In the genomic region with DNA sequence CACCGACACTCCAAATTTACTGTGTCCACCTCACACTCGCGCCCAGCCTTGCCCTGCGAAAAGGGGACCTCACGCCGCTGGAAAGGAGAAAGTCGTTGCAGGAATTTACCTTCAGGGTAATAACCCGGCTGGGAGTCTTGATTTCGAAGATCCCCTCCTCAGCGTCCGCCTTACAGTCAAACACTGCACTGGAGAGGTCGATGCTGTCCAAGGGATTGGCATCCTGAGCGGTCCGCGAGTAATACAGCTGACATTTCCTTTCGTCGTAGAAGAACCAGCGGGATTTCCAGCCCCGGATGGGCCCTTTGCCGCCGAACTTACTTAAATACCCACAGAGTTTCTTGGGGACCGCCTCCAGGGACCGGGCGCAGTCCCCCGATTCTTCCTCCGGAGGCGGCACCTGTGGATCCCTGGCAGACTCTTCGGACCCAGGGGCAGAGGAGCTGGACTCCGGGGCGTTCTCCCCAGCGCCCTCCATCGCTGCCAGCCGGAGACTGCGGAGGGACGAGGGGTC, we compare ENCODE assay signal across 8 cellular contexts. TPM values are rescaled to one million over a fixed set of nuclear protein-coding genes. Genes with fewer than 3 reads are reported as not detected.
DNase-seq lines count a peak whose midpoint lies in the region; ATAC-seq and TF ChIP-seq lines count a peak whose summit lies in the region.

No MANE protein-coding gene starts in this region.

- intact Hi-C loops in right lobe of liver (cut with DNase I): loop anchor here in 1 of 2 donors (10.0 kb wide), 1 partner anchor 180 kb away; no protein-coding TSS in a partner anchor

- peak overlapping the region; percentile 97 for H3K27ac Mint-ChIP-seq in central memory CD8-positive, alpha-beta T cell (ENCODE audit: low read depth)

- H3K4me3 ChIP-seq in right lobe of liver (peak overlapping the region; percentile 70 to 96 (median 94)), thoracic aorta (peak overlapping the region; percentile 86)

- TF ChIP-seq CTCF in right lobe of liver (IDR thresholded peaks at IDR 0.05) (no peak), thoracic aorta (IDR thresholded peaks at IDR 0.05) (no peak)

- peaks cover 36% of the 10 kb centered on the region for H3K4me1 Mint-ChIP-seq in central memory CD8-positive, alpha-beta T cell

- H3K9me3 ChIP-seq in right lobe of liver (no peaks in the 10 kb centered on the region), thoracic aorta (no peaks in the 10 kb centered on the region)

- H3K27me3 Mint-ChIP-seq in central memory CD8-positive, alpha-beta T cell: no peaks in the 10 kb centered on the region

- H3K4me1 ChIP-seq in right lobe of liver: peaks cover 0 to 11% (median 5%) of the 10 kb centered on the region in 4 donors
- H3K4me1 ChIP-seq in thoracic aorta (ENCODE audit: control insufficient read depth in 1 of 2, low read depth in 2 of 2): peaks cover 4 to 26% of the 10 kb centered on the region in 2 donors

- ATAC-seq in GM21786 (IDR thresholded peaks at IDR 0.05; ENCODE audit: unreplicated experiment): peak; percentile 23
- ATAC-seq in central memory CD8-positive, alpha-beta T cell (replicated peaks; ENCODE audit: extremely low read depth, poor library complexity, severe bottlenecking): peak; percentile 7
- peak; percentile 1 to 11 (median 6) for ATAC-seq in right lobe of liver
- ATAC-seq in thoracic aorta (ENCODE audit: insufficient number of reproducible peaks, low FRiP score, low read depth): peak; percentile 9

- H3K27me3 ChIP-seq in right lobe of liver: no peaks in the 10 kb centered on the region
- H3K27me3 ChIP-seq in thoracic aorta (replicated peaks; ENCODE audit: insufficient read depth): no peaks in the 10 kb centered on the region

- H3K36me3 ChIP-seq in right lobe of liver: no peaks in the 10 kb centered on the region
- no peaks in the 10 kb centered on the region for H3K36me3 ChIP-seq in thoracic aorta

- H3K9me3 Mint-ChIP-seq in central memory CD8-positive, alpha-beta T cell: no peaks in the 10 kb centered on the region

- WGBS in right lobe of liver (ENCODE audit: insufficient coverage, low coverage, low lambda C conversion rate, missing lambda C conversion rate): 0% methylated on average over 20 of the region's 35 CpGs

- H3K36me3 Mint-ChIP-seq in central memory CD8-positive, alpha-beta T cell (ENCODE audit: insufficient read depth): peaks cover 14% of the 10 kb centered on the region

- TF ChIP-seq POLR2A in right lobe of liver (IDR thresholded peaks at IDR 0.05): no peak

- H3K4me3 Mint-ChIP-seq in central memory CD8-positive, alpha-beta T cell: peak overlapping the region; percentile 97

- peak overlapping the region; percentile 80 to 94 (median 94) for H3K27ac ChIP-seq in right lobe of liver
- peak overlapping the region; percentile 92 to 95 for H3K27ac ChIP-seq in thoracic aorta

- DNase-seq in NCI-H2196 (lab: John Stamatoyannopoulos, UW; ENCODE audit: unreplicated experiment) (peak; percentile 15), NCI-H2196 treated with DMSO at 0.1 percent for 48 hours (lab: John Stamatoyannopoulos, UW; ENCODE audit: unreplicated experiment) (no peak), MV-4-11 (lab: John Stamatoyannopoulos, UW) (peak; percentile 29), right lobe of liver (no peak), thoracic aorta (ENCODE audit: low spot score) (no peak), inferior parietal cortex (ENCODE audit: extremely low spot score) (no peak)
- no peak for DNase-seq in central memory CD8-positive, alpha-beta T cell (ENCODE audit: low spot score in 2 of 2)

RNA-seq across cellular contexts. Expression of gene TBC1D2, which starts 0.3 kb away (rescaled TPM):
- total RNA-seq in right lobe of liver: 10 to 100 TPM in 2 of 6 experiments, 1 to 10 TPM in 4; 5.1 to 17.5 (median 9.7) TPM
- 10 to 100 TPM; 22.3 to 23.7 TPM for total RNA-seq in thoracic aorta

Comparison
In these comparisons a context has a peak if more than half of its experiments do, and no peak if none do; other contexts are left out.
1. DNase-seq: peak in NCI-H2196 (single experiment) and MV-4-11 (single experiment); none in NCI-H2196 treated with DMSO at 0.1 percent for 48 hours (single experiment), central memory CD8-positive, alpha-beta T cell (0 of 2), right lobe of liver (0 of 3), thoracic aorta (single experiment) and inferior parietal cortex (single experiment).
2. Peak in every context shown above with its lines, with median percentiles within 50 percentile points of each other: ATAC-seq.